Comparison of ENCODE assay signal across 29 cellular contexts in genomic region chr10:82922755-82923154, GRCh38.
DNase-seq lines count a peak whose midpoint lies in the region; ATAC-seq, FAIRE-seq and TF ChIP-seq lines count a peak whose summit lies in the region.
"Had no signal": no experiment of that assay in that cellular context is flagged by ENCODE, and none has a peak within 500 bp of the region (broad histone marks: within the 10 kb centered on the region; RNA-seq: fewer than 3 reads in every experiment).

No MANE protein-coding gene starts in this region.

- no peak for FAIRE-seq in H1 (lab: Jason Lieb, UNC)
- FAIRE-seq: pancreas had no signal

- no peak for ATAC-seq in HG03378 (IDR thresholded peaks at IDR 0.05; ENCODE audit: unreplicated experiment)
- ATAC-seq: activated naive CD8-positive, alpha-beta T cell treated with anti-CD3 and anti-CD28 coated beads, Interleukin-2, amount 50 U/mL, for 24 hours; activated T-cell treated with anti-CD3 and anti-CD28 coated beads, Interleukin-2, amount 50 U/mL, for 72 hours; esophagus mucosa; gastrocnemius medialis; left colon; pancreas had no signal

- H3K23ac ChIP-seq in H1 (ENCODE audit: insufficient read length) = no peak overlapping the region
- H3K23ac ChIP-seq in mesendoderm (ENCODE audit: low read length) = no peak overlapping the region

- H3K18ac ChIP-seq in H1 (ENCODE audit: extremely low read depth, low read length) (no peak overlapping the region), mesendoderm (ENCODE audit: low read length) (no peak overlapping the region)

- H4K5ac ChIP-seq in H1 (ENCODE audit: insufficient read length, low read depth, low read length) (no peak overlapping the region), mesendoderm (ENCODE audit: low read length) (no peak overlapping the region)

- no peak overlapping the region for H3K4ac ChIP-seq in H1 (replicated peaks; ENCODE audit: insufficient read length, low read depth, low read length)
- no peak overlapping the region for H3K4ac ChIP-seq in mesendoderm (ENCODE audit: low read depth, low read length)

- H3K23me2 ChIP-seq in H1 (ENCODE audit: low read depth, low read length) = no peaks in the 10 kb centered on the region

- H3K4me2 ChIP-seq in MM.1S (ENCODE audit: low read depth, low read length) (peak overlapping the region; percentile 55), H1 (ENCODE audit: insufficient read depth in 1 of 2, low read depth in 2 of 2, low read length in 2 of 2) (no peak overlapping the region), mesendoderm (ENCODE audit: low read length) (no peak overlapping the region)
- H3K4me2 ChIP-seq: smooth muscle cell had no signal

- CTCF ChIA-PET in H1 (lab: Charles Lee; ENCODE audit: partially characterized antibody) = interaction anchor here (0.5 to 1.5 kb wide), 3 partner anchors 12 to 948 kb away, joined by 3 to 4 read pairs (median 4); no protein-coding TSS in a partner anchor

- DNase-seq in EL (peak; percentile 38), MM.1S (no peak), H1 (ENCODE audit: low read depth in 1 of 2, low spot score in 2 of 2) (no peak), mesendoderm (peak; percentile 80), HK-2 (ENCODE audit: unreplicated experiment) (no peak), NCI-H187 (lab: John Stamatoyannopoulos, UW) (no peak), NCI-H524 treated with DMSO at 0.1 percent for 48 hours (lab: John Stamatoyannopoulos, UW) (no peak)
- DNase-seq: activated CD4-positive, alpha-beta T cell treated with anti-CD3 and anti-CD28 coated beads, Interleukin-2, amount 50 U/mL, for 4 hours; activated naive CD8-positive, alpha-beta T cell treated with anti-CD3 and anti-CD28 coated beads, Interleukin-2, amount 50 U/mL, for 24 hours; activated T-cell treated with anti-CD3 and anti-CD28 coated beads, Interleukin-2, amount 50 U/mL, for 72 hours; COR-L47; DND-41; endodermal cell; gastrocnemius medialis; IMR-90; left colon; mammary epithelial cell; NCI-H1048; NCI-H446 treated with DMSO at 0.1 percent for 48 hours; nephron progenitor cell; OCI-M1; pancreas; retina; stimulated activated naive CD4-positive, alpha-beta T cell treated with Interleukin-2 at 50 U/mL for 16 hours had no signal

- H4K8ac ChIP-seq in H1 (ENCODE audit: extremely low read depth, insufficient read depth, low read length) = no peak overlapping the region
- H4K8ac ChIP-seq in mesendoderm (ENCODE audit: low read depth, low read length) = no peak overlapping the region

- 90% methylated on average over 2 of the region's 2 CpGs; no CpG with 5 or more reads in 1 of the 2 experiments for WGBS in H1 (ENCODE audit: extremely low coverage in 1 of 2, insufficient coverage in 1 of 2, insufficient read length in 1 of 2, insufficient replicate concordance in 2 of 2, low coverage in 1 of 2, low lambda C conversion rate in 2 of 2, missing lambda C conversion rate in 1 of 2), 2 experiments
- no CpG with 5 or more reads among the region's 2 CpGs for WGBS in mesendoderm (ENCODE audit: extremely low coverage, insufficient coverage, low lambda C conversion rate)

- no peak overlapping the region for H3K56ac ChIP-seq in H1 (replicated peaks; ENCODE audit: insufficient read length, low read depth, low read length)
- H3K56ac ChIP-seq in mesendoderm (ENCODE audit: low read length) = no peak overlapping the region

- no peaks in the 10 kb centered on the region for H3K9me2 ChIP-seq in MM.1S (replicated peaks; ENCODE audit: insufficient read depth, low read length)

- H3K9me3 ChIP-seq in MM.1S (replicated peaks; ENCODE audit: insufficient read depth, low read length) (no peaks in the 10 kb centered on the region), H1 (ENCODE audit: insufficient read depth in 2 of 2, low read depth in 1 of 2, low read length in 1 of 2) (peaks cover 2 to 3% of the 10 kb centered on the region in 2 experiments; a peak in 1 of 4 replicates)
- H3K9me3 ChIP-seq: gastrocnemius medialis, HAP-1, pancreas had no signal

- TF ChIP-seq CTCF in MM.1S (IDR thresholded peaks at IDR 0.05; ENCODE audit: low read length) (no peak), H1 (IDR thresholded peaks at IDR 0.05; ENCODE audit: control extremely low read depth in 1 of 3, insufficient read depth in 1 of 3, low read depth in 1 of 3, low read length in 3 of 3) (no peak)

- H3K14ac ChIP-seq in H1 (ENCODE audit: insufficient read length) = no peak overlapping the region

- peaks cover 47% of the 10 kb centered on the region for H3K4me1 ChIP-seq in MM.1S (ENCODE audit: low read length)
- no peaks in the 10 kb centered on the region for H3K4me1 ChIP-seq in H1 (replicated peaks in 1 of 4; ENCODE audit: control insufficient read depth in 3 of 4, insufficient read depth in 4 of 4, low read length in 3 of 4)
- H3K4me1 ChIP-seq in mesendoderm (ENCODE audit: control insufficient read depth, low read depth, low read length) = no peaks in the 10 kb centered on the region
- H3K4me1 ChIP-seq: gastrocnemius medialis, HAP-1 had no signal

- no peaks in the 10 kb centered on the region for H4K20me1 ChIP-seq in MM.1S (ENCODE audit: insufficient read depth, low read length)
- no peaks in the 10 kb centered on the region for H4K20me1 ChIP-seq in H1 (replicated peaks in 1 of 2; ENCODE audit: control insufficient read depth in 1 of 2, insufficient read depth in 2 of 2, low read length in 2 of 2)

- H2BK12ac ChIP-seq in H1 (ENCODE audit: low read depth, low read length) = no peak overlapping the region

- H2BK120ac ChIP-seq in H1 (replicated peaks; ENCODE audit: low read depth, low read length) = no peak overlapping the region
- no peak overlapping the region for H2BK120ac ChIP-seq in mesendoderm (ENCODE audit: low read depth, low read length)

- no peak overlapping the region for H4K91ac ChIP-seq in H1 (replicated peaks; ENCODE audit: insufficient read length, low read length)

- H3K9ac ChIP-seq in MM.1S (ENCODE audit: low read length) (no peak overlapping the region), H1 (replicated peaks in 1 of 4; ENCODE audit: extremely low read depth in 1 of 4, low read depth in 3 of 4, low read length in 3 of 4) (no peak overlapping the region), mesendoderm (ENCODE audit: low read length) (no peak overlapping the region)

- no peak overlapping the region for H2BK20ac ChIP-seq in H1 (ENCODE audit: low read length)

- H3F3A ChIP-seq in MM.1S (ENCODE audit: insufficient read depth, low read length) = peaks cover 12% of the 10 kb centered on the region

- H3K36me3 ChIP-seq in MM.1S (replicated peaks; ENCODE audit: insufficient read depth, low read length) (no peaks in the 10 kb centered on the region), H1 (ENCODE audit: control insufficient read depth in 2 of 4, insufficient read depth in 4 of 4, low read length in 3 of 4) (no peaks in the 10 kb centered on the region), mesendoderm (ENCODE audit: control insufficient read depth, insufficient read depth, low read length) (no peaks in the 10 kb centered on the region)
- H3K36me3 ChIP-seq: gastrocnemius medialis, HAP-1, pancreas had no signal

- H2AFZ ChIP-seq in MM.1S (ENCODE audit: low read length) (peak overlapping the region; percentile 68; the same call in 1 of the 2 replicates), H1 (ENCODE audit: low read length) (no peak overlapping the region)

- H3K27me3 ChIP-seq in MM.1S (replicated peaks; ENCODE audit: insufficient read depth, low read length) (no peaks in the 10 kb centered on the region), H1 (replicated peaks in 1 of 4; ENCODE audit: control insufficient read depth in 3 of 4, extremely low read depth in 1 of 4, insufficient read depth in 3 of 4, low read length in 3 of 4) (peaks cover 0 to 1% (median 0%) of the 10 kb centered on the region in 4 experiments; a peak in 1 of 7 replicates), mesendoderm (ENCODE audit: insufficient read depth, low read length, poor library complexity) (no peaks in the 10 kb centered on the region)
- H3K27me3 ChIP-seq: gastrocnemius medialis, pancreas had no signal

- no peak for TF ChIP-seq POLR2A in H1 (IDR thresholded peaks at IDR 0.05; ENCODE audit: control extremely low read depth in 1 of 2, low read depth in 2 of 2, low read length in 2 of 2)

- POLR2A ChIA-PET in H1 (lab: Charles Lee; ENCODE audit: partially characterized antibody) = no interaction called here

- TF ChIP-seq EP300 in H1 (IDR thresholded peaks at IDR 0.05; ENCODE audit: borderline replicate concordance in 1 of 2, low read depth in 2 of 2, low read length in 2 of 2) = no peak

- no peaks in the 10 kb centered on the region for H3K79me1 ChIP-seq in H1 (ENCODE audit: low read depth, low read length)
- H3K79me1 ChIP-seq in mesendoderm (ENCODE audit: low read length) = no peaks in the 10 kb centered on the region

- H3K4me3 ChIP-seq in MM.1S (ENCODE audit: low read length) = no peak overlapping the region
- H3K4me3 ChIP-seq in H1 (ENCODE audit: extremely low read depth in 1 of 4, insufficient read depth in 2 of 4, low read depth in 3 of 4, low read length in 4 of 4) = no peak overlapping the region
- no peak overlapping the region for H3K4me3 ChIP-seq in mesendoderm (ENCODE audit: low read length)
- H3K4me3 ChIP-seq: gastrocnemius medialis, HAP-1, pancreas, smooth muscle cell had no signal

- no peaks in the 10 kb centered on the region for H3K79me2 ChIP-seq in MM.1S (ENCODE audit: low read length)
- H3K79me2 ChIP-seq in H1 (ENCODE audit: control insufficient read depth in 1 of 2, insufficient read depth in 2 of 2, low read length in 2 of 2) = no peaks in the 10 kb centered on the region
- no peaks in the 10 kb centered on the region for H3K79me2 ChIP-seq in mesendoderm (ENCODE audit: control insufficient read depth, insufficient read depth, low read length)

- H2BK5ac ChIP-seq in H1 (ENCODE audit: low read depth, low read length) = no peak overlapping the region
- H2BK5ac ChIP-seq in mesendoderm (ENCODE audit: low read length) = no peak overlapping the region

- H2BK15ac ChIP-seq in H1 (ENCODE audit: low read length) = no peak overlapping the region
- no peak overlapping the region for H2BK15ac ChIP-seq in mesendoderm (replicated peaks; ENCODE audit: low read depth)

- H3K27ac ChIP-seq in MM.1S (ENCODE audit: low read length) (peak overlapping the region; percentile 66; the same call in 1 of the 2 replicates), H1 (ENCODE audit: low read depth, low read length) (no peak overlapping the region), mesendoderm (ENCODE audit: low read depth, low read length) (no peak overlapping the region)
- H3K27ac ChIP-seq: C4-2B, gastrocnemius medialis, pancreas had no signal

- TF ChIP-seq RAD21 in H1 (IDR thresholded peaks at IDR 0.05 in 1 of 2, conservative IDR thresholded peaks at IDR 0.05 in 1 of 2; ENCODE audit: low read depth in 2 of 2, low read length in 2 of 2) = no peak

- H2AK5ac ChIP-seq in H1 (ENCODE audit: low read depth, low read length) (no peak overlapping the region), mesendoderm (ENCODE audit: low read length) (no peak overlapping the region)

TF ChIP-seq in H1, 55 proteins besides CTCF, POLR2A, EP300 and RAD21:
- TF ChIP-seq JUND (IDR thresholded peaks at IDR 0.05; ENCODE audit: low read length) (peak; percentile 54; the same call in 1 of the 2 replicates), CHD1 (IDR thresholded peaks at IDR 0.05; ENCODE audit: low read depth, low read length) (no peak)

Comparison
In these comparisons a context has a peak if more than half of its experiments do, and no peak if none do; other contexts are left out.
1. DNase-seq: peak in EL (single experiment) and mesendoderm (single experiment); none in MM.1S (single experiment), H1 (0 of 2), HK-2 (single experiment), NCI-H187 (0 of 2) and NCI-H524 treated with DMSO at 0.1 percent for 48 hours (single experiment).